ENCODE assay signal across 18 cellular contexts in the genomic region with DNA sequence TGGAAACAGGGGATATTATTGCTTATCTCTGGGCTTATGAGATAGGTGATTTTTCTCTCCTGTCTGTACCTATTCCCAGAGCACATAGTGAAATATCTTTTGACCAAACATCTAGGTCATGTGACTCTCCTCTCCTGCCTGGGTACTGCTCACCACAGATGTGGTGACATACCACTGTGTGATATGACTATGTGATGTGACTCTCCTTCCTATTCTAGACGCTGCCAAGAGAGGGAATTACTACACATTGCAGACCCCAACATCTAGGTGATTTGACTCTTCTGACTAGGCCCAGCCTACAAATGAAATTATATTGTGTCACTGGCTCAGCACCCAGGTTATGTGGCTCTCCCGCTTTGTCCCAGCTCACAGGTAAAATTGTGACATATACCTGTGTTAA.
"Had no signal": no experiment of that assay in that cellular context is flagged by ENCODE, and none has a peak within 500 bp of the region (broad histone marks: within the 10 kb centered on the region; RNA-seq: fewer than 3 reads in every experiment).

No MANE protein-coding gene starts in this region.

- DNase-seq: dermis blood vessel endothelial cell; dorsolateral prefrontal cortex; effector CD4-positive, alpha-beta T cell; effector memory CD4-positive, alpha-beta T cell; foreskin keratinocyte; heart left ventricle; hypothalamus; immature natural killer cell; islet precursor cell; kidney; kidney glomerular epithelial cell; left lung; left ventricle myocardium superior; lower lobe of right lung; mesenchymal stem cell; mucosa of descending colon had no signal

- H3K36me3 Mint-ChIP-seq: immature natural killer cell, mesothelial cell of epicardium had no signal

- H3K4me3 Mint-ChIP-seq: immature natural killer cell, mesothelial cell of epicardium had no signal

- ATAC-seq: foreskin keratinocyte, gastroesophageal sphincter, heart left ventricle, left lung, left ventricle myocardium superior, lower lobe of right lung, mucosa of descending colon had no signal

- H3K4me1 Mint-ChIP-seq: immature natural killer cell, mesothelial cell of epicardium had no signal

- H3K9me3 Mint-ChIP-seq: immature natural killer cell, mesothelial cell of epicardium had no signal

- H3K27ac Mint-ChIP-seq: immature natural killer cell, mesothelial cell of epicardium had no signal
